Comparison of ENCODE assay signal across 15 cellular contexts in genomic region chr4:153261431-153261830, GRCh38.
"Had no signal": no experiment of that assay in that cellular context is flagged by ENCODE, and none has a peak within 500 bp of the region (broad histone marks: within the 10 kb centered on the region; RNA-seq: fewer than 3 reads in every experiment).

No MANE protein-coding gene starts in this region.

- H3K36me3 ChIP-seq: brain microvascular endothelial cell, esophagus muscularis mucosa, heart left ventricle, left ventricle myocardium inferior had no signal

- H3K9ac ChIP-seq: parathyroid adenoma had no signal

- H3K27ac Mint-ChIP-seq: activated naive CD4-positive, alpha-beta T cell treated with anti-CD3 and anti-CD28 coated beads, Interleukin-2, amount 50 U/mL, for 24 hours; stimulated activated naive CD8-positive, alpha-beta T cell treated with anti-CD3 and anti-CD28 coated beads, Interleukin-15, Interleukin-2, amounts not matched to agents 100 ng/mL and 50 ng/mL, for 24 hours; T-helper 2 cell treated with Interferon-gamma antibody and Interleukin-4, amounts not matched to agents 5 μg/mL and 100 μg/mL, for 36 hours had no signal

- H3K36me3 Mint-ChIP-seq: activated naive CD4-positive, alpha-beta T cell treated with anti-CD3 and anti-CD28 coated beads, Interleukin-2, amount 50 U/mL, for 24 hours had no signal

- ATAC-seq: heart left ventricle had no signal

- H3K4me3 ChIP-seq: esophagus muscularis mucosa, heart left ventricle, left ventricle myocardium inferior had no signal

- H3K27me3 ChIP-seq: brain microvascular endothelial cell, esophagus muscularis mucosa, foreskin keratinocyte, heart left ventricle had no signal

- H3K9me3 Mint-ChIP-seq: activated naive CD4-positive, alpha-beta T cell treated with anti-CD3 and anti-CD28 coated beads, Interleukin-2, amount 50 U/mL, for 24 hours; stimulated activated naive CD8-positive, alpha-beta T cell treated with anti-CD3 and anti-CD28 coated beads, Interleukin-15, Interleukin-2, amounts not matched to agents 100 ng/mL and 50 ng/mL, for 24 hours had no signal

- H3K27me3 Mint-ChIP-seq: activated naive CD4-positive, alpha-beta T cell treated with anti-CD3 and anti-CD28 coated beads, Interleukin-2, amount 50 U/mL, for 24 hours had no signal

- H3K4me1 ChIP-seq: foreskin keratinocyte, parathyroid adenoma had no signal

- H3K27ac ChIP-seq: brain microvascular endothelial cell, esophagus muscularis mucosa, foreskin keratinocyte, heart left ventricle, left ventricle myocardium inferior, parathyroid adenoma had no signal

- H3K9me3 ChIP-seq: esophagus muscularis mucosa had no signal

- H3K4me3 Mint-ChIP-seq: activated naive CD4-positive, alpha-beta T cell treated with anti-CD3 and anti-CD28 coated beads, Interleukin-2, amount 50 U/mL, for 24 hours; stimulated activated naive CD8-positive, alpha-beta T cell treated with anti-CD3 and anti-CD28 coated beads, Interleukin-15, Interleukin-2, amounts not matched to agents 100 ng/mL and 50 ng/mL, for 24 hours; T-helper 2 cell treated with Interferon-gamma antibody and Interleukin-4, amounts not matched to agents 5 μg/mL and 100 μg/mL, for 36 hours had no signal

- H3K4me1 Mint-ChIP-seq: activated naive CD4-positive, alpha-beta T cell treated with anti-CD3 and anti-CD28 coated beads, Interleukin-2, amount 50 U/mL, for 24 hours had no signal

- DNase-seq: activated CD4-positive, alpha-beta T cell treated with anti-CD3 and anti-CD28 coated beads, Interleukin-2, amount 50 U/mL, for 4 hours; activated CD4-positive, CD25-positive, alpha-beta regulatory T cell treated with anti-CD3 and anti-CD28 coated beads, Interleukin-2, amount 50 U/mL, for 72 hours; activated effector memory CD4-positive, alpha-beta T cell treated with Interleukin-2 at 50 U/mL for 16 hours; activated T-cell treated with anti-CD3 and anti-CD28 coated beads, Interleukin-2, amount 50 U/mL, for 1 hour; brain microvascular endothelial cell; foreskin keratinocyte; heart left ventricle; left ventricle myocardium inferior; stimulated activated CD4-positive, alpha-beta T cell treated with anti-CD3 and anti-CD28 coated beads, Interleukin-4, amount 100 ng/mL, for 24 hours; SW 1271 had no signal
